In genomic region chr2:205687018-205687956, GRCh38 we compare ENCODE assay signal across 11 cellular contexts. TPM values are rescaled to one million over a fixed set of nuclear protein-coding genes. Genes with fewer than 3 reads are reported as not detected.
DNase-seq lines count a peak whose midpoint lies in the region; ATAC-seq, FAIRE-seq and TF ChIP-seq lines count a peak whose summit lies in the region.
"Had no signal": no experiment of that assay in that cellular context is flagged by ENCODE, and none has a peak within 500 bp of the region (broad histone marks: within the 10 kb centered on the region; RNA-seq: fewer than 3 reads in every experiment).

No MANE protein-coding gene starts in this region.

- TF ChIP-seq CTCF in A549 (IDR thresholded peaks at IDR 0.05) (no peak), HEK293 (tag by site-specific recombination; IDR thresholded peaks at IDR 0.05) (no peak), CD14-positive monocyte (IDR thresholded peaks at IDR 0.05) (no peak)

- peak overlapping the region; percentile 36 for H3K9ac ChIP-seq in mucosa of stomach (ENCODE audit: low read length)

- 89% methylated on average over 22 of the region's 22 CpGs for WGBS in A549 (ENCODE audit: missing lambda C conversion rate)

- no peak for ATAC-seq in A549

- H3K36me3 ChIP-seq in HEK293 (ENCODE audit: control insufficient read depth in 2 of 2, insufficient read depth in 1 of 2, low read length in 2 of 2) (no peaks in the 10 kb centered on the region), mucosa of stomach (ENCODE audit: control insufficient read depth, insufficient read depth, low read length) (no peaks in the 10 kb centered on the region)

- FAIRE-seq in A549 (lab: Jason Lieb, UNC) = no peak
- FAIRE-seq: islet of Langerhans had no signal

- H3K9me3 ChIP-seq in A549 = no peaks in the 10 kb centered on the region
- H3K9me3 ChIP-seq in HEK293 (ENCODE audit: control insufficient read depth, insufficient read depth, low read depth, low read length) = no peaks in the 10 kb centered on the region
- H3K9me3 ChIP-seq in mucosa of stomach (ENCODE audit: control insufficient read depth, low read length) = no peaks in the 10 kb centered on the region

- TF ChIP-seq RAD21 in A549 (conservative IDR thresholded peaks at IDR 0.05 in 1 of 2, IDR thresholded peaks at IDR 0.05 in 1 of 2) = no peak

- peaks cover 35% of the 10 kb centered on the region for H3K4me1 Mint-ChIP-seq in CD14-positive monocyte

- H3K27ac Mint-ChIP-seq in CD14-positive monocyte = no peak overlapping the region

- CTCF ChIA-PET in A549 (lab: Yijun Ruan, JAX) (interaction anchor here (1.0 to 2.5 kb wide), 5 partner anchors 9 to 238 kb away, joined by 3 to 7 read pairs (median 5); no protein-coding TSS in a partner anchor), HEK293 (lab: Yijun Ruan, JAX) (interaction anchor here (0.6 to 1.4 kb wide), 5 partner anchors 8 to 470 kb away, joined by 3 to 4 read pairs (median 3); no protein-coding TSS in a partner anchor)

- H3K4me1 ChIP-seq in A549 (peaks cover 70% of the 10 kb centered on the region), HEK293 (ENCODE audit: control insufficient read depth, insufficient read depth, low read length) (peaks cover 11% of the 10 kb centered on the region), mucosa of stomach (ENCODE audit: control insufficient read depth, insufficient read depth, low read length) (peaks cover 32% of the 10 kb centered on the region)

- DNase-seq in A549 (ENCODE audit: low read depth in 1 of 2, low spot score in 1 of 2) (no peak), dermis blood vessel endothelial cell (peak; percentile 48), COR-L47 (lab: John Stamatoyannopoulos, UW) (no peak), GOT3 (lab: John Stamatoyannopoulos, UW) (no peak), NCI-H128 (lab: John Stamatoyannopoulos, UW; ENCODE audit: unreplicated experiment) (no peak), CD14-positive monocyte (ENCODE audit: low spot score) (no peak)
- DNase-seq: DND-41, NCI-H2081 had no signal

- peaks cover 3 to 5% of the 10 kb centered on the region in 2 donors for H3K36me3 Mint-ChIP-seq in CD14-positive monocyte

- peaks cover 77 to 81% (median 77%) of the 10 kb centered on the region in 3 donors for H3K27me3 Mint-ChIP-seq in CD14-positive monocyte (ENCODE audit: low read depth in 3 of 3)

- intact Hi-C loops in CD14-positive monocyte (cut with micrococcal nuclease) = loop anchor here (10.0 kb wide), 1 partner anchor 48 kb away; no protein-coding TSS in a partner anchor

- H3K4me2 ChIP-seq in A549 = peak overlapping the region; percentile 88

- H3K4me3 ChIP-seq in A549 (no peak overlapping the region), HEK293 (ENCODE audit: low read depth, low read length) (no peak overlapping the region), mucosa of stomach (ENCODE audit: low read length) (peak overlapping the region; percentile 17)

- H3K27me3 ChIP-seq in mucosa of stomach (ENCODE audit: control insufficient read depth, insufficient read depth, low read length) = peaks cover 69% of the 10 kb centered on the region

- TF ChIP-seq EP300 in A549 (IDR thresholded peaks at IDR 0.05) = no peak

- POLR2A ChIA-PET in A549 (lab: Yijun Ruan, JAX) (no interaction called here), HEK293 (lab: Yijun Ruan, JAX) (no interaction called here)

- TF ChIP-seq POLR2A in A549 (IDR thresholded peaks at IDR 0.05; ENCODE audit: low read length) = no peak

- peaks cover 0 to 17% (median 6%) of the 10 kb centered on the region in 7 donors for H3K9me3 Mint-ChIP-seq in CD14-positive monocyte

- H3K27ac ChIP-seq in A549 (peak overlapping the region; percentile 8 to 98; a peak in 4 of 6 replicates), HEK293 (ENCODE audit: extremely low read depth, low read depth, low read length) (no peak overlapping the region)

- peak overlapping the region in 1 of 2 donors; percentile 92 for H3K4me3 Mint-ChIP-seq in CD14-positive monocyte

TF ChIP-seq in A549, 52 proteins besides CTCF, POLR2A, EP300 and RAD21:
- TF ChIP-seq NPAS2 (CRISPR knock-in tag; IDR thresholded peaks at IDR 0.05; ENCODE audit: borderline replicate concordance) (no peak), FOSL2 (IDR thresholded peaks at IDR 0.05) (no peak), FOSL2 (CRISPR knock-in tag; IDR thresholded peaks at IDR 0.05) (no peak), CHD4 (IDR thresholded peaks at IDR 0.05; ENCODE audit: borderline replicate concordance) (no peak)

TF ChIP-seq in HEK293, 187 proteins besides CTCF, POLR2A, EP300 and RAD21:
- peak; percentile 73 for TF ChIP-seq OSR2 (tag by site-specific recombination; IDR thresholded peaks at IDR 0.05)
- TF ChIP-seq ZIC2 (tag by site-specific recombination; IDR thresholded peaks at IDR 0.05) = 0 out of 2 replicates have a peak, but pooled peaks have one; percentile 31
- peak; percentile 50; the same call in 1 of the 2 replicates for TF ChIP-seq MZF1 (tag by site-specific recombination; IDR thresholded peaks at IDR 0.05; ENCODE audit: borderline replicate concordance)
- no peak for TF ChIP-seq SALL2 (tag by site-specific recombination; IDR thresholded peaks at IDR 0.05; ENCODE audit: borderline replicate concordance)
- TF ChIP-seq, protein P1, sequence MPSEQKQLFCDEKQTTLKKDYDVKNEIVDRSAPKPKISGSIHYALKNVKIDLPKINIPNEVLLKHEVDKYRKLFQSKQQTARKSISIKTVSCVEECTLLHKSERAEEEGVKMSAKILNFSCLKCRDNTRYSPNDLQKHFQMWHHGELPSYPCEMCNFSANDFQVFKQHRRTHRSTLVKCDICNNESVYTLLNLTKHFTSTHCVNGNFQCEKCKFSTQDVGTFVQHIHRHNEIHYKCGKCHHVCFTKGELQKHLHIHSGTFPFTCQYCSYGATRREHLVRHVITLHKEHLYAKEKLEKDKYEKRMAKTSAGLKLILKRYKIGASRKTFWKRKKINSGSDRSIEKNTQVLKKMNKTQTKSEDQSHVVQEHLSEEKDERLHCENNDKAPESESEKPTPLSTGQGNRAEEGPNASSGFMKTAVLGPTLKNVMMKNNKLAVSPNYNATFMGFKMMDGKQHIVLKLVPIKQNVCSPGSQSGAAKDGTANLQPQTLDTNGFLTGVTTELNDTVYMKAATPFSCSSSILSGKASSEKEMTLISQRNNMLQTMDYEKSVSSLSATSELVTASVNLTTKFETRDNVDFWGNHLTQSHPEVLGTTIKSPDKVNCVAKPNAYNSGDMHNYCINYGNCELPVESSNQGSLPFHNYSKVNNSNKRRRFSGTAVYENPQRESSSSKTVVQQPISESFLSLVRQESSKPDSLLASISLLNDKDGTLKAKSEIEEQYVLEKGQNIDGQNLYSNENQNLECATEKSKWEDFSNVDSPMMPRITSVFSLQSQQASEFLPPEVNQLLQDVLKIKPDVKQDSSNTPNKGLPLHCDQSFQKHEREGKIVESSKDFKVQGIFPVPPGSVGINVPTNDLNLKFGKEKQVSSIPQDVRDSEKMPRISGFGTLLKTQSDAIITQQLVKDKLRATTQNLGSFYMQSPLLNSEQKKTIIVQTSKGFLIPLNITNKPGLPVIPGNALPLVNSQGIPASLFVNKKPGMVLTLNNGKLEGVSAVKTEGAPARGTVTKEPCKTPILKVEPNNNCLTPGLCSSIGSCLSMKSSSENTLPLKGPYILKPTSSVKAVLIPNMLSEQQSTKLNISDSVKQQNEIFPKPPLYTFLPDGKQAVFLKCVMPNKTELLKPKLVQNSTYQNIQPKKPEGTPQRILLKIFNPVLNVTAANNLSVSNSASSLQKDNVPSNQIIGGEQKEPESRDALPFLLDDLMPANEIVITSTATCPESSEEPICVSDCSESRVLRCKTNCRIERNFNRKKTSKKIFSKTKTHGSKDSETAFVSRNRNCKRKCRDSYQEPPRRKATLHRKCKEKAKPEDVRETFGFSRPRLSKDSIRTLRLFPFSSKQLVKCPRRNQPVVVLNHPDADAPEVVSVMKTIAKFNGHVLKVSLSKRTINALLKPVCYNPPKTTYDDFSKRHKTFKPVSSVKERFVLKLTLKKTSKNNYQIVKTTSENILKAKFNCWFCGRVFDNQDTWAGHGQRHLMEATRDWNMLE (tag by site-specific recombination; conservative IDR thresholded peaks at IDR 0.05; ENCODE audit: low read depth) = no peak

RNA-seq across cellular contexts. Expression of gene NRP2, which starts 5.0 kb away (rescaled TPM):
- polyA plus RNA-seq in A549 (2011; rRNA removed) (144 and 154 TPM in 2 replicates), A549 (2017; fragmentation: RNase III; extraction: RNeasy Plus Mini Kit Qiagen cat#74134 plus additional on column Dnase treatment) (125 to 187 TPM (median 159 TPM) in 3 replicates), CD14-positive monocyte (1 to 10 TPM in 1 of 2 donors, under 1 TPM in 1; 0.97 to 1.6 TPM)
- 37.9 and 48.1 TPM in 2 replicates for polyA plus RNA-seq in A549 (2012; cell fraction: cytosol; rRNA removed)
- polyA plus RNA-seq in A549 (2012; cell fraction: nucleus; rRNA removed) = 111 and 112 TPM in 2 replicates
- polyA minus RNA-seq in A549 (2011; rRNA and poly(A)+ RNA removed) = 199 and 240 TPM in 2 replicates
- 165 and 254 TPM in 2 replicates for total RNA-seq in dermis blood vessel endothelial cell

Comparison
In these comparisons a context has a peak if more than half of its experiments do, and no peak if none do; other contexts are left out.
1. RNA of gene NRP2, which starts 5.0 kb away (polyA plus RNA-seq): 37.9 to 187 TPM in A549; 0.97 to 1.6 TPM in CD14-positive monocyte; every median in the first group is over 10 times any median in the second.